In genomic region chr3:150220791-150221190, GRCh38 we compare ENCODE assay signal across 10 cellular contexts.
DNase-seq lines count a peak whose midpoint lies in the region; ATAC-seq and TF ChIP-seq lines count a peak whose summit lies in the region.
"Had no signal": no experiment of that assay in that cellular context is flagged by ENCODE, and none has a peak within 500 bp of the region (broad histone marks: within the 10 kb centered on the region; RNA-seq: fewer than 3 reads in every experiment).

No MANE protein-coding gene starts in this region.

- CTCF ChIA-PET in T-cell (lab: Charles Lee), result interaction anchor here (0.6 to 2.0 kb wide), 10 partner anchors 9 to 285 kb away, joined by 3 to 12 read pairs (median 4); no protein-coding TSS in a partner anchor

- H3K9me3 ChIP-seq in left ventricle myocardium inferior (replicated peaks) (peaks cover 6% of the 10 kb centered on the region), right atrium auricular region (no peaks in the 10 kb centered on the region)
- H3K9me3 ChIP-seq: mucosa of descending colon had no signal

- no peaks in the 10 kb centered on the region for H3K27me3 ChIP-seq in left ventricle myocardium inferior (ENCODE audit: low read depth)
- H3K27me3 ChIP-seq in right atrium auricular region, result no peaks in the 10 kb centered on the region

- H3K4me3 ChIP-seq in left ventricle myocardium inferior, result peak overlapping the region; percentile 58
- H3K4me3 ChIP-seq in right atrium auricular region, result peak overlapping the region in 1 of 2 donors; percentile 44
- H3K4me3 ChIP-seq: mucosa of descending colon had no signal

- ATAC-seq in naive B cell (ENCODE audit: low read depth in 2 of 2), result no peak
- ATAC-seq in T-cell (replicated peaks in 1 of 4), result no peak
- no peak for ATAC-seq in GM18517 (IDR thresholded peaks at IDR 0.05; ENCODE audit: unreplicated experiment)

- H3K4me3 Mint-ChIP-seq in chondrocyte (ENCODE audit: unreplicated experiment), result peak overlapping the region; percentile 95
- peak overlapping the region in 1 of 8 donors; percentile 23 for H3K4me3 Mint-ChIP-seq in naive B cell
- H3K4me3 Mint-ChIP-seq in T-cell, result peak overlapping the region in 1 of 3 donors; percentile 64

- no peak for DNase-seq in left ventricle myocardium inferior
- no peak for DNase-seq in right atrium auricular region (ENCODE audit: low spot score)
- no peak for DNase-seq in chondrocyte (ENCODE audit: low spot score)
- DNase-seq in naive B cell, result peak; percentile 1
- DNase-seq in T-cell, result no peak
- DNase-seq in NCI-H1092 (lab: John Stamatoyannopoulos, UW), result no peak
- no peak for DNase-seq in cortex of kidney (lab: John Stamatoyannopoulos, UW)

- peaks cover 5% of the 10 kb centered on the region for H3K9me3 Mint-ChIP-seq in chondrocyte (ENCODE audit: low read depth)
- peaks cover 0 to 16% (median 6%) of the 10 kb centered on the region in 7 donors for H3K9me3 Mint-ChIP-seq in naive B cell
- H3K9me3 Mint-ChIP-seq in T-cell, result no peaks in the 10 kb centered on the region
- H3K9me3 Mint-ChIP-seq: activated T-helper 2 cell treated with anti-CD3 and anti-CD28 coated beads, Interferon-gamma antibody, Interleukin-2, Interleukin-4, amounts not matched to agents 10 μg/mL and 5 μg/mL and 100 μg/mL, durations not matched to agents 14 hours and 24 hours and 36 hours had no signal

- intact Hi-C loops in left ventricle myocardium inferior (cut with micrococcal nuclease), result no loop called here

- peaks cover 49% of the 10 kb centered on the region for H3K4me1 Mint-ChIP-seq in chondrocyte (ENCODE audit: low read depth)
- H3K4me1 Mint-ChIP-seq in naive B cell, result peaks cover 8 to 12% (median 8%) of the 10 kb centered on the region in 3 donors
- H3K4me1 Mint-ChIP-seq in T-cell, result peaks cover 2 to 10% (median 4%) of the 10 kb centered on the region in 3 donors

- POLR2A ChIA-PET in T-cell (lab: Charles Lee), result no interaction called here

- H3K36me3 Mint-ChIP-seq in chondrocyte (ENCODE audit: low read depth) (no peaks in the 10 kb centered on the region), naive B cell (peaks cover 0 to 8% of the 10 kb centered on the region in 2 donors), T-cell (no peaks in the 10 kb centered on the region)

- H3K4me1 ChIP-seq in left ventricle myocardium inferior (peaks cover 28% of the 10 kb centered on the region), right atrium auricular region (peaks cover 0 to 21% of the 10 kb centered on the region in 2 donors)

- TF ChIP-seq CTCF in left ventricle myocardium inferior (IDR thresholded peaks at IDR 0.05; ENCODE audit: borderline replicate concordance) (no peak), right atrium auricular region (IDR thresholded peaks at IDR 0.05) (no peak), chondrocyte (IDR thresholded peaks at IDR 0.05) (no peak)

- H3K27me3 Mint-ChIP-seq in chondrocyte (ENCODE audit: low read depth), result no peaks in the 10 kb centered on the region
- peaks cover 54 to 69% (median 68%) of the 10 kb centered on the region in 3 donors for H3K27me3 Mint-ChIP-seq in naive B cell
- peaks cover 41 to 48% of the 10 kb centered on the region in 2 donors for H3K27me3 Mint-ChIP-seq in T-cell

- H3K27ac Mint-ChIP-seq in chondrocyte (ENCODE audit: unreplicated experiment), result no peak overlapping the region
- peak overlapping the region in 1 of 6 donors; percentile 22 for H3K27ac Mint-ChIP-seq in naive B cell
- H3K27ac Mint-ChIP-seq in T-cell, result no peak overlapping the region
- H3K27ac Mint-ChIP-seq: activated T-helper 2 cell treated with anti-CD3 and anti-CD28 coated beads, Interferon-gamma antibody, Interleukin-2, Interleukin-4, amounts not matched to agents 10 μg/mL and 5 μg/mL and 100 μg/mL, durations not matched to agents 14 hours and 24 hours and 36 hours had no signal

- H3K27ac ChIP-seq in left ventricle myocardium inferior (replicated peaks) (no peak overlapping the region), right atrium auricular region (no peak overlapping the region)

- H3K36me3 ChIP-seq in left ventricle myocardium inferior, result no peaks in the 10 kb centered on the region
- no peaks in the 10 kb centered on the region for H3K36me3 ChIP-seq in right atrium auricular region
